24 cellular contexts compared by ENCODE assay signal in genomic region chr1:76141898-76142297, GRCh38.
"Had no signal": no experiment of that assay in that cellular context is flagged by ENCODE, and none has a peak within 500 bp of the region (broad histone marks: within the 10 kb centered on the region; RNA-seq: fewer than 3 reads in every experiment).

No MANE protein-coding gene starts in this region.

- H3K27ac ChIP-seq: adrenal gland, ascending aorta, brain microvascular endothelial cell, coronary artery, epithelial cell of prostate, parathyroid adenoma, right lobe of liver, skin epidermis, transverse colon, uterus, VCaP had no signal

- DNase-seq: activated CD4-positive, alpha-beta T cell treated with anti-CD3 and anti-CD28 coated beads for 1 hour; activated CD4-positive, alpha-beta T cell treated with anti-CD3 and anti-CD28 coated beads, Interleukin-2, amount 50 U/mL, for 1 hour; activated naive CD4-positive, alpha-beta T cell; activated T-cell treated with anti-CD3 and anti-CD28 coated beads, Interleukin-2, amount 50 U/mL, for 1 hour; adrenal gland; brain microvascular endothelial cell; heart right ventricle; left cardiac atrium; nucleus accumbens; right lobe of liver; stimulated activated CD4-positive, alpha-beta T cell treated with anti-CD3 and anti-CD28 coated beads, Interleukin-1b, Interleukin-23, amount 100 ng/mL, for 48 hours; substantia nigra; transverse colon; uterus had no signal

- H3K36me3 ChIP-seq: adrenal gland, ascending aorta, brain microvascular endothelial cell, heart right ventricle, right lobe of liver, transverse colon, uterus had no signal

- H3K4me3 Mint-ChIP-seq: activated naive CD8-positive, alpha-beta T cell; natural killer cell treated with Interleukin-12 subunit alpha and Interleukin-12 subunit beta and Interleukin-15 and Interleukin-18, amount 100 ng/mL, for 72 hours; stimulated activated naive CD8-positive, alpha-beta T cell treated with anti-CD3 and anti-CD28 coated beads, Interleukin-15, Interleukin-2, amounts not matched to agents 100 ng/mL and 50 ng/mL, for 24 hours had no signal

- H3K36me3 Mint-ChIP-seq: activated naive CD8-positive, alpha-beta T cell; natural killer cell treated with Interleukin-12 subunit alpha and Interleukin-12 subunit beta and Interleukin-15 and Interleukin-18, amount 100 ng/mL, for 72 hours had no signal

- H3K4me3 ChIP-seq: adrenal gland, ascending aorta, coronary artery, heart right ventricle, right lobe of liver, skin epidermis, transverse colon, uterus had no signal

- H3K9me3 Mint-ChIP-seq: natural killer cell treated with Interleukin-12 subunit alpha and Interleukin-12 subunit beta and Interleukin-15 and Interleukin-18, amount 100 ng/mL, for 72 hours; stimulated activated naive CD8-positive, alpha-beta T cell treated with anti-CD3 and anti-CD28 coated beads, Interleukin-15, Interleukin-2, amounts not matched to agents 100 ng/mL and 50 ng/mL, for 24 hours had no signal

- H3K27ac Mint-ChIP-seq: activated naive CD8-positive, alpha-beta T cell; natural killer cell treated with Interleukin-12 subunit alpha and Interleukin-12 subunit beta and Interleukin-15 and Interleukin-18, amount 100 ng/mL, for 72 hours; stimulated activated naive CD8-positive, alpha-beta T cell treated with anti-CD3 and anti-CD28 coated beads, Interleukin-15, Interleukin-2, amounts not matched to agents 100 ng/mL and 50 ng/mL, for 24 hours had no signal

- H3K79me2 ChIP-seq: parathyroid adenoma had no signal

- H3K9ac ChIP-seq: parathyroid adenoma had no signal

- H3K27me3 ChIP-seq: adrenal gland, ascending aorta, brain microvascular endothelial cell, heart right ventricle, right lobe of liver, transverse colon, uterus had no signal

- H2AFZ ChIP-seq: parathyroid adenoma had no signal

- H3K9me3 ChIP-seq: adrenal gland, ascending aorta, heart right ventricle, right lobe of liver, transverse colon, uterus had no signal

- H3K27me3 Mint-ChIP-seq: activated naive CD8-positive, alpha-beta T cell; stimulated activated naive CD8-positive, alpha-beta T cell treated with anti-CD3 and anti-CD28 coated beads, Interleukin-15, Interleukin-2, amounts not matched to agents 100 ng/mL and 50 ng/mL, for 24 hours had no signal

- FAIRE-seq: islet of Langerhans had no signal

- ATAC-seq: heart right ventricle; natural killer cell treated with Interleukin-12 subunit alpha and Interleukin-12 subunit beta and Interleukin-15 and Interleukin-18, amount 100 ng/mL, for 72 hours; right lobe of liver had no signal

- H3K4me1 ChIP-seq: adrenal gland, parathyroid adenoma, right lobe of liver had no signal
